1 cellular context compared by ENCODE assay signal in genomic region chr17:79956853-79957252, GRCh38.
TF ChIP-seq lines count a peak whose summit lies in the region.

No MANE protein-coding gene starts in this region.

TF ChIP-seq in HCT116, 20 proteins besides CTCF, POLR2A, EP300 and RAD21 (continued from another document):
- TF ChIP-seq POLR2AphosphoS5 (IDR thresholded peaks at IDR 0.05; ENCODE audit: low read depth, low read length) = no peak
- no peak for TF ChIP-seq FOSL1 (IDR thresholded peaks at IDR 0.05; ENCODE audit: low read depth)
